9 cellular contexts compared by ENCODE assay signal in the genomic region with DNA sequence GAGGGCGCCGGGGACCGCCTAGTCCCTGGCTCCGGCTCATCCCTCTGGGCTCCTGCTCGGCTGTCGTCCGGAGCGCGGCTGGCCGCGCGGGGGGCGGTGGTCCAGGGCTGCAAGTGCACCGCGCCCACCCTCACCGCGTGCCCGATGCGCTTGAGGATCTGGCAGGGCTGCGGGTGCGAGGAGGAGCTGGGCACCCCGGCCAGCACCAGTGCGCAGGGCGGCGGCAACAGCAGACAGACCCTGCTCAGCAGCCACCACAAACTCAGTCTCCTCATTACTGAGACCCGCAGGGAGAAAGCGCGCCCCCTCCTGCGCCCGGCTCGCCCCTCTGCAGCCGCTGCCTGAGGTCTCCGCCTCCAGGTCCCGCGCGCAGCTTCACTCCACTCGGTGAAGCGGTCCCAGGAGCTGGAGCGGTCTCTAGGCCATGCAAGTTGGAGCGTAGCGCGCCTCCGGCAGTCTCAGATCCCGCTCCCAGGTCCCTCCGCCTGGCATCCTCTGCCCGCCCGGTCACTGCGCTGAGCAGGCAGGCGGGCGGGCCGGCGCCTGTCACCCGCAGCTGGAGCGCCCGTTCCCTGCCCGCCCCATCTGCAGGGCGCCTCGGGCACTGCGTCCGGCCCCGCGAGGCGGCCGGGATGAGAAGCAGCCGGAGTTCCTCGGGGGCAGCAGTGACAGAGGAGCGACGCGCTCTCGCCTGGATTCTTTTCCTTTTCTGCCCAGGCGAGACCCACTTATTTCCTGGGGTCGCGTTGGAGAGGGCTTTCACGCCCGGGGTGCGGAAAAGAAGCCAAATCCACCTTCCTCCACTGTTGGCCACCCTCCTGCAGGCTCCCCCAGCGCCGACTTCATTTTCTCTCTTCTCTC. TPM values are rescaled to one million over a fixed set of nuclear protein-coding genes. Genes with fewer than 3 reads are reported as not detected.
A peak's percentile ranks its signal among the peaks of the same experiment; 100 is the strongest.
DNase-seq lines count a peak whose midpoint lies in the region; ATAC-seq and TF ChIP-seq lines count a peak whose summit lies in the region.
"Had no signal": no experiment of that assay in that cellular context is flagged by ENCODE, and none has a peak within 500 bp of the region (broad histone marks: within the 10 kb centered on the region; RNA-seq: fewer than 3 reads in every experiment).

No MANE protein-coding gene starts in this region.

- H3K27ac ChIP-seq in right lobe of liver = no peak overlapping the region
- no peak overlapping the region for H3K27ac ChIP-seq in tibial nerve

- peak overlapping the region; percentile 13 for H3K4me3 Mint-ChIP-seq in activated CD8-positive, alpha-beta T cell treated with anti-CD3 and anti-CD28 coated beads for 36 hours
- no peak overlapping the region for H3K4me3 Mint-ChIP-seq in activated CD8-positive, alpha-beta T cell treated with anti-CD3 and anti-CD28 coated beads, Interleukin-2, amount 10 ng/mL, durations not matched to agents 7 days and 5 days
- peak overlapping the region; percentile 65 for H3K4me3 Mint-ChIP-seq in activated naive CD8-positive, alpha-beta T cell treated with anti-CD3 and anti-CD28 coated beads, Interleukin-2, amount 10 ng/mL, durations not matched to agents 7 days and 5 days
- H3K4me3 Mint-ChIP-seq: central memory CD8-positive, alpha-beta T cell had no signal

- intact Hi-C loops in activated CD8-positive, alpha-beta T cell treated with anti-CD3 and anti-CD28 coated beads for 36 hours (cut with micrococcal nuclease) = no loop called here
- intact Hi-C loops in right lobe of liver (cut with DNase I) = no loop called here

- peaks cover 46% of the 10 kb centered on the region for H3K27me3 Mint-ChIP-seq in activated CD8-positive, alpha-beta T cell treated with anti-CD3 and anti-CD28 coated beads for 36 hours
- H3K27me3 Mint-ChIP-seq in activated CD8-positive, alpha-beta T cell treated with anti-CD3 and anti-CD28 coated beads, Interleukin-2, amount 10 ng/mL, durations not matched to agents 7 days and 5 days (ENCODE audit: low read depth) = peaks cover 43% of the 10 kb centered on the region
- H3K27me3 Mint-ChIP-seq in activated naive CD8-positive, alpha-beta T cell treated with anti-CD3 and anti-CD28 coated beads, Interleukin-2, amount 10 ng/mL, durations not matched to agents 7 days and 5 days = peaks cover 56% of the 10 kb centered on the region

- H3K9me3 Mint-ChIP-seq in activated CD8-positive, alpha-beta T cell treated with anti-CD3 and anti-CD28 coated beads for 36 hours = no peaks in the 10 kb centered on the region
- no peaks in the 10 kb centered on the region for H3K9me3 Mint-ChIP-seq in activated CD8-positive, alpha-beta T cell treated with anti-CD3 and anti-CD28 coated beads, Interleukin-2, amount 10 ng/mL, durations not matched to agents 7 days and 5 days (ENCODE audit: insufficient read depth)
- H3K9me3 Mint-ChIP-seq in activated naive CD8-positive, alpha-beta T cell treated with anti-CD3 and anti-CD28 coated beads, Interleukin-2, amount 10 ng/mL, durations not matched to agents 7 days and 5 days = no peaks in the 10 kb centered on the region

- H3K36me3 Mint-ChIP-seq in activated CD8-positive, alpha-beta T cell treated with anti-CD3 and anti-CD28 coated beads for 36 hours (ENCODE audit: low read depth) = no peaks in the 10 kb centered on the region
- H3K36me3 Mint-ChIP-seq in activated CD8-positive, alpha-beta T cell treated with anti-CD3 and anti-CD28 coated beads, Interleukin-2, amount 10 ng/mL, durations not matched to agents 7 days and 5 days (ENCODE audit: low read depth) = peaks cover 7% of the 10 kb centered on the region
- no peaks in the 10 kb centered on the region for H3K36me3 Mint-ChIP-seq in activated naive CD8-positive, alpha-beta T cell treated with anti-CD3 and anti-CD28 coated beads, Interleukin-2, amount 10 ng/mL, durations not matched to agents 7 days and 5 days

- H3K4me1 Mint-ChIP-seq in activated CD8-positive, alpha-beta T cell treated with anti-CD3 and anti-CD28 coated beads for 36 hours (ENCODE audit: low read depth) = peaks cover 3% of the 10 kb centered on the region
- peaks cover 3% of the 10 kb centered on the region for H3K4me1 Mint-ChIP-seq in activated CD8-positive, alpha-beta T cell treated with anti-CD3 and anti-CD28 coated beads, Interleukin-2, amount 10 ng/mL, durations not matched to agents 7 days and 5 days (ENCODE audit: low read depth)
- H3K4me1 Mint-ChIP-seq in activated naive CD8-positive, alpha-beta T cell treated with anti-CD3 and anti-CD28 coated beads, Interleukin-2, amount 10 ng/mL, durations not matched to agents 7 days and 5 days = peaks cover 5% of the 10 kb centered on the region
- H3K4me1 Mint-ChIP-seq: central memory CD8-positive, alpha-beta T cell had no signal

- CTCF ChIA-PET in activated CD8-positive, alpha-beta T cell treated with anti-CD3 and anti-CD28 coated beads for 36 hours (lab: Charles Lee) = no interaction called here
- CTCF ChIA-PET in activated CD8-positive, alpha-beta T cell treated with anti-CD3 and anti-CD28 coated beads, Interleukin-2, amount 10 ng/mL, durations not matched to agents 7 days and 5 days (lab: Charles Lee) = no interaction called here

- WGBS in right lobe of liver (ENCODE audit: insufficient coverage, low coverage, low lambda C conversion rate, missing lambda C conversion rate) = 0% methylated on average over 2 of the region's 78 CpGs
- 1% methylated on average over 26 to 78 of the region's 78 CpGs for WGBS in tibial nerve, 2 donors

- H3K4me3 ChIP-seq in right lobe of liver (peak overlapping the region; percentile 47 to 65 (median 61)), tibial nerve (peak overlapping the region; percentile 13 to 50 (median 32))

- H3K36me3 ChIP-seq in right lobe of liver (no peaks in the 10 kb centered on the region), tibial nerve (no peaks in the 10 kb centered on the region)

- peaks cover 0 to 9% (median 4%) of the 10 kb centered on the region in 4 donors for H3K4me1 ChIP-seq in right lobe of liver
- peaks cover 0 to 21% (median 12%) of the 10 kb centered on the region in 4 donors for H3K4me1 ChIP-seq in tibial nerve

- H3K27me3 ChIP-seq in right lobe of liver (no peaks in the 10 kb centered on the region), tibial nerve (peaks cover 0 to 65% of the 10 kb centered on the region in 2 donors)

- H3K27ac Mint-ChIP-seq in activated CD8-positive, alpha-beta T cell treated with anti-CD3 and anti-CD28 coated beads for 36 hours = no peak overlapping the region
- no peak overlapping the region for H3K27ac Mint-ChIP-seq in activated CD8-positive, alpha-beta T cell treated with anti-CD3 and anti-CD28 coated beads, Interleukin-2, amount 10 ng/mL, durations not matched to agents 7 days and 5 days
- no peak overlapping the region for H3K27ac Mint-ChIP-seq in activated naive CD8-positive, alpha-beta T cell treated with anti-CD3 and anti-CD28 coated beads, Interleukin-2, amount 10 ng/mL, durations not matched to agents 7 days and 5 days

- DNase-seq in activated CD8-positive, alpha-beta T cell treated with anti-CD3 and anti-CD28 coated beads for 36 hours = peak; percentile 1
- no peak for DNase-seq in activated CD8-positive, alpha-beta T cell treated with anti-CD3 and anti-CD28 coated beads, Interleukin-2, amount 10 ng/mL, durations not matched to agents 7 days and 5 days
- no peak for DNase-seq in activated naive CD8-positive, alpha-beta T cell treated with anti-CD3 and anti-CD28 coated beads, Interleukin-2, amount 10 ng/mL, durations not matched to agents 7 days and 5 days
- DNase-seq in right lobe of liver (peak; percentile 56 to 64 (median 60)), tibial nerve (ENCODE audit: low spot score in 2 of 2) (no peak), NAMALWA (ENCODE audit: low spot score) (no peak)

- no peak for TF ChIP-seq POLR2A in right lobe of liver (IDR thresholded peaks at IDR 0.05)
- no peak for TF ChIP-seq POLR2A in tibial nerve (IDR thresholded peaks at IDR 0.05)

- no peak for TF ChIP-seq CTCF in activated CD8-positive, alpha-beta T cell treated with anti-CD3 and anti-CD28 coated beads for 36 hours (IDR thresholded peaks at IDR 0.05)
- TF ChIP-seq CTCF in right lobe of liver (IDR thresholded peaks at IDR 0.05) = peak; percentile 29 to 45 (median 34)
- no peak for TF ChIP-seq CTCF in tibial nerve (IDR thresholded peaks at IDR 0.05)

- no peak for TF ChIP-seq EP300 in tibial nerve (IDR thresholded peaks at IDR 0.05)

- POLR2A ChIA-PET in activated CD8-positive, alpha-beta T cell treated with anti-CD3 and anti-CD28 coated beads for 36 hours (lab: Charles Lee) = no interaction called here
- POLR2A ChIA-PET in activated CD8-positive, alpha-beta T cell treated with anti-CD3 and anti-CD28 coated beads, Interleukin-2, amount 10 ng/mL, durations not matched to agents 7 days and 5 days (lab: Charles Lee) = no interaction called here
- POLR2A ChIA-PET in activated naive CD8-positive, alpha-beta T cell treated with anti-CD3 and anti-CD28 coated beads, Interleukin-2, amount 10 ng/mL, durations not matched to agents 7 days and 5 days (lab: Charles Lee) = no interaction called here

- H3K9me3 ChIP-seq in right lobe of liver (no peaks in the 10 kb centered on the region), tibial nerve (no peaks in the 10 kb centered on the region)

- ATAC-seq in activated CD8-positive, alpha-beta T cell treated with anti-CD3 and anti-CD28 coated beads for 36 hours = no peak
- no peak for ATAC-seq in activated CD8-positive, alpha-beta T cell treated with anti-CD3 and anti-CD28 coated beads, Interleukin-2, amount 10 ng/mL, durations not matched to agents 7 days and 5 days
- ATAC-seq in activated naive CD8-positive, alpha-beta T cell treated with anti-CD3 and anti-CD28 coated beads, Interleukin-2, amount 10 ng/mL, durations not matched to agents 7 days and 5 days (ENCODE audit: low read depth) = no peak
- ATAC-seq in right lobe of liver (peak; percentile 97 to 98 (median 97)), HG03469 (IDR thresholded peaks at IDR 0.05; ENCODE audit: unreplicated experiment) (no peak), HG03571 (IDR thresholded peaks at IDR 0.05; ENCODE audit: unreplicated experiment) (no peak)

RNA-seq across cellular contexts. Expression of a gene that starts 0.5 kb away (rescaled TPM):
- not detected for total RNA-seq in activated CD8-positive, alpha-beta T cell treated with anti-CD3 and anti-CD28 coated beads for 36 hours
- total RNA-seq in activated CD8-positive, alpha-beta T cell treated with anti-CD3 and anti-CD28 coated beads, Interleukin-2, amount 10 ng/mL, durations not matched to agents 7 days and 5 days = not detected
- not detected for total RNA-seq in activated naive CD8-positive, alpha-beta T cell treated with anti-CD3 and anti-CD28 coated beads, Interleukin-2, amount 10 ng/mL, durations not matched to agents 7 days and 5 days
- total RNA-seq in right lobe of liver (under 1 TPM in 5 of 6 experiments, not detected in 1; 0.05 to 0.44 (median 0.09) TPM), tibial nerve (under 1 TPM in 1 of 4 donors, not detected in 3; 0.39 TPM)

Comparison
In these comparisons a context has a peak if more than half of its experiments do, and no peak if none do; other contexts are left out.
1. DNase-seq: peak in activated CD8-positive, alpha-beta T cell treated with anti-CD3 and anti-CD28 coated beads for 36 hours (single experiment) and right lobe of liver (3 of 3); none in activated CD8-positive, alpha-beta T cell treated with anti-CD3 and anti-CD28 coated beads, Interleukin-2, amount 10 ng/mL, durations not matched to agents 7 days and 5 days (single experiment), activated naive CD8-positive, alpha-beta T cell treated with anti-CD3 and anti-CD28 coated beads, Interleukin-2, amount 10 ng/mL, durations not matched to agents 7 days and 5 days (single experiment), tibial nerve (0 of 2) and NAMALWA (single experiment).
2. ATAC-seq: peak in right lobe of liver (4 of 4); none in activated CD8-positive, alpha-beta T cell treated with anti-CD3 and anti-CD28 coated beads for 36 hours (single experiment), activated CD8-positive, alpha-beta T cell treated with anti-CD3 and anti-CD28 coated beads, Interleukin-2, amount 10 ng/mL, durations not matched to agents 7 days and 5 days (single experiment), activated naive CD8-positive, alpha-beta T cell treated with anti-CD3 and anti-CD28 coated beads, Interleukin-2, amount 10 ng/mL, durations not matched to agents 7 days and 5 days (single experiment), HG03469 (single experiment) and HG03571 (single experiment).
3. CTCF ChIP-seq: peak in right lobe of liver (4 of 4); none in activated CD8-positive, alpha-beta T cell treated with anti-CD3 and anti-CD28 coated beads for 36 hours (single experiment) and tibial nerve (0 of 5).